ENCODE assay signal across 8 cellular contexts in genomic region chr19:10193666-10194499, GRCh38. TPM values are rescaled to one million over a fixed set of nuclear protein-coding genes. Genes with fewer than 3 reads are reported as not detected.
DNase-seq lines count a peak whose midpoint lies in the region; ATAC-seq and TF ChIP-seq lines count a peak whose summit lies in the region.

No MANE protein-coding gene starts in this region.

- peak; percentile 44 for DNase-seq in activated CD8-positive, alpha-beta memory T cell treated with anti-CD3 and anti-CD28 coated beads, Interleukin-2, amount 10 ng/mL, durations not matched to agents 7 days and 5 days
- no peak for DNase-seq in activated CD8-positive, alpha-beta memory T cell treated with anti-CD3 and anti-CD28 coated beads, Interleukin-2, amount 50 U/mL, for 48 hours
- DNase-seq in Peyer's patch (peak in 2 of 3 donors; percentile 32 to 63), mammary epithelial cell (peak; percentile 63), NOMO-1 treated with dmso at 0.1 percent for 144 hours (lab: John Stamatoyannopoulos, UW; ENCODE audit: unreplicated experiment) (no peak)
- DNase-seq in stimulated activated CD8-positive, alpha-beta memory T cell treated with anti-CD3 and anti-CD28 coated beads, Interleukin-2, amount 100 ng/mL, for 1 hour (ENCODE audit: low read depth in 2 of 2), result peak; percentile 0

- peaks cover 29% of the 10 kb centered on the region for H3K36me3 Mint-ChIP-seq in activated CD8-positive, alpha-beta memory T cell treated with anti-CD3 and anti-CD28 coated beads, Interleukin-2, amount 10 ng/mL, durations not matched to agents 7 days and 5 days

- H2AFZ ChIP-seq in mammary epithelial cell (ENCODE audit: low read depth, low read length), result peak overlapping the region; percentile 94

- peaks cover 49% of the 10 kb centered on the region for H3K4me1 Mint-ChIP-seq in activated CD8-positive, alpha-beta memory T cell treated with anti-CD3 and anti-CD28 coated beads, Interleukin-2, amount 10 ng/mL, durations not matched to agents 7 days and 5 days

- no peaks in the 10 kb centered on the region for H3K36me3 ChIP-seq in Peyer's patch
- H3K36me3 ChIP-seq in mammary epithelial cell (ENCODE audit: insufficient read depth, low read length), result peaks cover 4% of the 10 kb centered on the region

- TF ChIP-seq CTCF in Peyer's patch (IDR thresholded peaks at IDR 0.05) (no peak), mammary epithelial cell (conservative IDR thresholded peaks at IDR 0.05 in 1 of 2, IDR thresholded peaks at IDR 0.05 in 1 of 2; ENCODE audit: extremely low read depth in 1 of 2, insufficient read depth in 1 of 2, low read depth in 1 of 2, low read length in 2 of 2) (no peak)

- H3K4me3 Mint-ChIP-seq in activated CD8-positive, alpha-beta memory T cell treated with anti-CD3 and anti-CD28 coated beads, Interleukin-2, amount 10 ng/mL, durations not matched to agents 7 days and 5 days, result peak overlapping the region; percentile 92

- ATAC-seq in activated CD8-positive, alpha-beta memory T cell treated with anti-CD3 and anti-CD28 coated beads, Interleukin-2, amount 10 ng/mL, durations not matched to agents 7 days and 5 days, result no peak
- peak; percentile 9 for ATAC-seq in HG02938 (IDR thresholded peaks at IDR 0.05; ENCODE audit: unreplicated experiment)

- TF ChIP-seq POLR2A in Peyer's patch (IDR thresholded peaks at IDR 0.05), result no peak

- H3K4me3 ChIP-seq in Peyer's patch (peak overlapping the region; percentile 72 to 93 (median 90)), mammary epithelial cell (replicated peaks in 1 of 3; ENCODE audit: insufficient read depth in 1 of 3, low read depth in 2 of 3, low read length in 3 of 3) (peak overlapping the region; percentile 86 to 96 (median 94))

- H3K27me3 Mint-ChIP-seq in activated CD8-positive, alpha-beta memory T cell treated with anti-CD3 and anti-CD28 coated beads, Interleukin-2, amount 10 ng/mL, durations not matched to agents 7 days and 5 days, result no peaks in the 10 kb centered on the region

- intact Hi-C loops in mammary epithelial cell (cut with micrococcal nuclease), result loop anchor here (1.0 to 2.0 kb wide), 2 partner anchors 37 to 56 kb away; partner anchors contain the start of gene S1PR2

- H3K9me3 Mint-ChIP-seq in activated CD8-positive, alpha-beta memory T cell treated with anti-CD3 and anti-CD28 coated beads, Interleukin-2, amount 10 ng/mL, durations not matched to agents 7 days and 5 days (ENCODE audit: low read depth), result no peaks in the 10 kb centered on the region

- H3K4me2 ChIP-seq in mammary epithelial cell (ENCODE audit: insufficient read depth, low read depth, low read length), result peak overlapping the region; percentile 92

- no TSS peak for BruUV-seq in mammary epithelial cell (replicated peaks; lab: Mats Ljungman, UMichigan)

- H4K20me1 ChIP-seq in mammary epithelial cell (ENCODE audit: insufficient read depth, low read length), result no peaks in the 10 kb centered on the region

- H3K27ac ChIP-seq in Peyer's patch (peak overlapping the region; percentile 74 to 93 (median 90)), mammary epithelial cell (ENCODE audit: insufficient read depth, low read depth, low read length) (peak overlapping the region; percentile 70), layer of hippocampus (ENCODE audit: low read depth, low read length) (peak overlapping the region; percentile 96)

- H3K9ac ChIP-seq in mammary epithelial cell (ENCODE audit: insufficient read depth, low read length), result peak overlapping the region; percentile 86

- H3K4me1 ChIP-seq in Peyer's patch (peaks cover 0 to 15% (median 3%) of the 10 kb centered on the region in 4 donors), mammary epithelial cell (ENCODE audit: insufficient read depth, low read length) (peaks cover 7% of the 10 kb centered on the region)

- WGBS in mammary epithelial cell (ENCODE audit: low coverage, missing lambda C conversion rate), result 2% methylated on average over 13 of the region's 32 CpGs

- in situ Hi-C loops in mammary epithelial cell (cut with MboI; ENCODE audit: low sequenced_read_pairs in 2 of 2), result no loop called here

- dilution Hi-C loops in mammary epithelial cell (cut with HindIII; ENCODE audit: low sequenced_read_pairs), result no loop called here

- H3K27ac Mint-ChIP-seq in activated CD8-positive, alpha-beta memory T cell treated with anti-CD3 and anti-CD28 coated beads, Interleukin-2, amount 10 ng/mL, durations not matched to agents 7 days and 5 days, result peak overlapping the region; percentile 94

- no peaks in the 10 kb centered on the region for H3K27me3 ChIP-seq in Peyer's patch
- H3K27me3 ChIP-seq in mammary epithelial cell (ENCODE audit: insufficient read depth, low read length), result no peaks in the 10 kb centered on the region
- H3K27me3 ChIP-seq in layer of hippocampus (ENCODE audit: control insufficient read depth, insufficient read depth, low read length), result no peaks in the 10 kb centered on the region

- H3K9me3 ChIP-seq in Peyer's patch (no peaks in the 10 kb centered on the region), mammary epithelial cell (replicated peaks; ENCODE audit: insufficient read depth, low read length) (no peaks in the 10 kb centered on the region)

- CTCF ChIA-PET in activated CD8-positive, alpha-beta memory T cell treated with anti-CD3 and anti-CD28 coated beads, Interleukin-2, amount 10 ng/mL, durations not matched to agents 7 days and 5 days (lab: Charles Lee), result interaction anchor here (0.9 to 2.5 kb wide), 5 partner anchors 56 to 195 kb away, joined by 3 to 19 read pairs (median 8); partner anchors contain the start of gene PPAN
- CTCF ChIA-PET in mammary epithelial cell (lab: Charles Lee; ENCODE audit: low non-redundant PET), result no interaction called here

- peaks cover 58% of the 10 kb centered on the region for H3K79me2 ChIP-seq in mammary epithelial cell (ENCODE audit: insufficient read depth, low read length)

RNA-seq across cellular contexts. Expression of gene DNMT1, which starts 0.9 kb away (rescaled TPM):
- total RNA-seq in activated CD8-positive, alpha-beta memory T cell treated with anti-CD3 and anti-CD28 coated beads, Interleukin-2, amount 10 ng/mL, durations not matched to agents 7 days and 5 days, result 100 to 1,000 TPM; 433 to 500 TPM
- total RNA-seq in Peyer's patch (100 to 1,000 TPM in 1 of 4 donors, 10 to 100 TPM in 3; 22.1 to 195 (median 41.5) TPM), mammary epithelial cell (100 to 1,000 TPM in 1 of 2 donors, 10 to 100 TPM in 1; 23.0 to 139 TPM)
- 53.3 TPM for polyA plus RNA-seq in mammary epithelial cell
- polyA minus RNA-seq in mammary epithelial cell, result 263 TPM

RNA-seq across cellular contexts. Expression of gene S1PR2, which starts 37.2 kb away (rescaled TPM):
- total RNA-seq in activated CD8-positive, alpha-beta memory T cell treated with anti-CD3 and anti-CD28 coated beads, Interleukin-2, amount 10 ng/mL, durations not matched to agents 7 days and 5 days, result 1 to 10 TPM; 6.1 to 8.5 TPM
- total RNA-seq in Peyer's patch (1 to 10 TPM; 2.8 to 4.8 (median 3.1) TPM), mammary epithelial cell (10 to 100 TPM in 1 of 2 donors, 1 to 10 TPM in 1; 5.6 to 15.3 TPM)
- polyA plus RNA-seq in mammary epithelial cell, result 2.9 TPM
- 16.2 TPM for polyA minus RNA-seq in mammary epithelial cell

RNA-seq across cellular contexts. Expression of gene MRPL4, which starts 58.1 kb away (rescaled TPM):
- total RNA-seq in activated CD8-positive, alpha-beta memory T cell treated with anti-CD3 and anti-CD28 coated beads, Interleukin-2, amount 10 ng/mL, durations not matched to agents 7 days and 5 days, result 100 to 1,000 TPM in 1 of 2 experiments, 10 to 100 TPM in 1; 85.4 to 112 TPM
- total RNA-seq in Peyer's patch (10 to 100 TPM; 43.8 to 49.6 (median 45.3) TPM), mammary epithelial cell (10 to 100 TPM; 55.8 to 89.1 TPM)
- 85.2 TPM for polyA plus RNA-seq in mammary epithelial cell
- polyA minus RNA-seq in mammary epithelial cell, result 35.0 TPM

Comparison
In these comparisons a context has a peak if more than half of its experiments do, and no peak if none do; other contexts are left out.
1. DNase-seq: peak in activated CD8-positive, alpha-beta memory T cell treated with anti-CD3 and anti-CD28 coated beads, Interleukin-2, amount 10 ng/mL, durations not matched to agents 7 days and 5 days (single experiment), Peyer's patch (2 of 3), mammary epithelial cell (single experiment) and stimulated activated CD8-positive, alpha-beta memory T cell treated with anti-CD3 and anti-CD28 coated beads, Interleukin-2, amount 100 ng/mL, for 1 hour (2 of 2); none in activated CD8-positive, alpha-beta memory T cell treated with anti-CD3 and anti-CD28 coated beads, Interleukin-2, amount 50 U/mL, for 48 hours (single experiment) and NOMO-1 treated with dmso at 0.1 percent for 144 hours (single experiment).
2. Peak in every context shown above with its lines, with median percentiles within 50 percentile points of each other: H3K27ac ChIP-seq.